ENCODE assay signal across 8 cellular contexts in genomic region chr15:93087825-93088199, GRCh38. TPM values are rescaled to one million over a fixed set of nuclear protein-coding genes. Genes with fewer than 3 reads are reported as not detected.
A peak's percentile ranks its signal among the peaks of the same experiment; 100 is the strongest.
DNase-seq lines count a peak whose midpoint lies in the region; ATAC-seq lines count a peak whose summit lies in the region.

No MANE protein-coding gene starts in this region.

- peaks cover 62 to 76% (median 64%) of the 10 kb centered on the region in 3 donors for H3K27me3 Mint-ChIP-seq in naive B cell

- peaks cover 14 to 23% (median 18%) of the 10 kb centered on the region in 3 donors for H3K4me1 Mint-ChIP-seq in naive B cell
- H3K4me1 Mint-ChIP-seq in stimulated activated effector memory CD8-positive, alpha-beta T cell treated with anti-CD3 and anti-CD28 coated beads, Interleukin-12 subunit alpha, Interleukin-12 subunit beta, amount 100 ng/mL, for 72 hours: peaks cover 14% of the 10 kb centered on the region

- peak; percentile 70 for DNase-seq in NCI-H510A treated with DMSO at 0.1 percent for 48 hours (lab: John Stamatoyannopoulos, UW)
- DNase-seq in NCI-H510A (lab: John Stamatoyannopoulos, UW): no peak
- peak; percentile 57 to 68 for DNase-seq in NOMO-1 (lab: John Stamatoyannopoulos, UW; ENCODE audit: unreplicated experiment in 2 of 2)
- peak; percentile 58 for DNase-seq in activated T-cell treated with anti-CD3 and anti-CD28 coated beads for 48 hours (ENCODE audit: low read depth)
- DNase-seq in fibroblast of gingiva (ENCODE audit: low read depth): peak; percentile 27
- DNase-seq in naive B cell: peak; percentile 25
- peak; percentile 67 to 87 for DNase-seq in stimulated activated effector memory CD8-positive, alpha-beta T cell treated with anti-CD3 and anti-CD28 coated beads, Interleukin-12 subunit alpha, Interleukin-12 subunit beta, amount 100 ng/mL, for 72 hours (ENCODE audit: low spot score in 2 of 2)

- H3K9me3 Mint-ChIP-seq in naive B cell: peaks cover 0 to 3% (median 0%) of the 10 kb centered on the region in 7 donors
- no peaks in the 10 kb centered on the region for H3K9me3 Mint-ChIP-seq in stimulated activated effector memory CD8-positive, alpha-beta T cell treated with anti-CD3 and anti-CD28 coated beads, Interleukin-12 subunit alpha, Interleukin-12 subunit beta, amount 100 ng/mL, for 72 hours

- peak overlapping the region in 1 of 6 donors; percentile 69 for H3K27ac Mint-ChIP-seq in naive B cell
- H3K27ac Mint-ChIP-seq in stimulated activated effector memory CD8-positive, alpha-beta T cell treated with anti-CD3 and anti-CD28 coated beads, Interleukin-12 subunit alpha, Interleukin-12 subunit beta, amount 100 ng/mL, for 72 hours: no peak overlapping the region

- peak overlapping the region; percentile 76 to 92 (median 83) for H3K4me3 Mint-ChIP-seq in naive B cell
- peak overlapping the region; percentile 76 for H3K4me3 Mint-ChIP-seq in stimulated activated effector memory CD8-positive, alpha-beta T cell treated with anti-CD3 and anti-CD28 coated beads, Interleukin-12 subunit alpha, Interleukin-12 subunit beta, amount 100 ng/mL, for 72 hours

- ATAC-seq in HG03432 (IDR thresholded peaks at IDR 0.05; ENCODE audit: unreplicated experiment) (peak; percentile 68), naive B cell (ENCODE audit: low read depth in 2 of 2) (no peak)
- peak; percentile 69 for ATAC-seq in stimulated activated effector memory CD8-positive, alpha-beta T cell treated with anti-CD3 and anti-CD28 coated beads, Interleukin-12 subunit alpha, Interleukin-12 subunit beta, amount 100 ng/mL, for 72 hours

- no peaks in the 10 kb centered on the region for H3K36me3 Mint-ChIP-seq in naive B cell
- H3K36me3 Mint-ChIP-seq in stimulated activated effector memory CD8-positive, alpha-beta T cell treated with anti-CD3 and anti-CD28 coated beads, Interleukin-12 subunit alpha, Interleukin-12 subunit beta, amount 100 ng/mL, for 72 hours: no peaks in the 10 kb centered on the region

RNA-seq across cellular contexts. Expression of gene RGMA, which starts 1.2 kb away (rescaled TPM):
- polyA plus RNA-seq in naive B cell (ENCODE audit: low read depth in 6 of 6): not detected

Comparison
In these comparisons a context has a peak if more than half of its experiments do, and no peak if none do; other contexts are left out.
1. ATAC-seq: peak in HG03432 (single experiment) and stimulated activated effector memory CD8-positive, alpha-beta T cell treated with anti-CD3 and anti-CD28 coated beads, Interleukin-12 subunit alpha, Interleukin-12 subunit beta, amount 100 ng/mL, for 72 hours (single experiment); none in naive B cell (0 of 2).